9 cellular contexts compared by ENCODE assay signal in the genomic region with DNA sequence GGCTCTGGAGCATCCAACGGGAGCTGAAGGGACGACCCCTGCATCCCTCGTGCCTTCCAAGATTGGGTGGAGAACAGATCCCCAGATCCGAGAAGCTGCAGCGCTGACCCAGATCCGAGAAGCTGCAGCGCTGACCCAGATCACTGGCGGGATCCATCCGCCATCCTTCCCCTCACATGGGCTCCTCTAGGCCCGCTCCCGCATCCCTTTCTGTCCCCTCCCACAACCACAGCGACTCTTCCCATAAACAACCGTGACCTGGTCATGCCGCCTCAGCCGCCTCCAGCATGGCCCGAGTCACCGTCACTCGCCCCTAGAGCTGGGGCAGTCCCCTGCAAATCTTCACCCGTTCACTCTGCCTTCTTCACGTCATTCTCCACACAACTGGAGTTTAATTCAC.
"Had no signal": no experiment of that assay in that cellular context is flagged by ENCODE, and none has a peak within 500 bp of the region (broad histone marks: within the 10 kb centered on the region; RNA-seq: fewer than 3 reads in every experiment).

No MANE protein-coding gene starts in this region.

- DNase-seq: GM23248, GOT3, H7, H9, HCEC 1CT, HFFc6 had no signal

- H3K27ac ChIP-seq: GM23248 had no signal

- H2AFZ ChIP-seq: GM23248, GM23338 had no signal

- H3K9me3 ChIP-seq: HAP-1 had no signal

- H3K4me1 Mint-ChIP-seq: GM23338, H9 had no signal

- H3K4me2 ChIP-seq: GM23338 had no signal

- H3K36me3 ChIP-seq: HAP-1 had no signal

- H3K4me3 Mint-ChIP-seq: GM23338, H9, HFFc6 had no signal

- H3K4me3 ChIP-seq: GM23248, GM23338, HAP-1 had no signal

- H3K9me3 Mint-ChIP-seq: GM23338, H9, HFFc6 had no signal

- ATAC-seq: GM23338, HCT116 had no signal

- H3K9ac ChIP-seq: GM23248 had no signal

- H3K27ac Mint-ChIP-seq: GM23338, HFFc6 had no signal

- H3K4me1 ChIP-seq: HAP-1 had no signal
